ENCODE assay signal across 8 cellular contexts in genomic region chr19:38004505-38005223, GRCh38.
A peak's percentile ranks its signal among the peaks of the same experiment; 100 is the strongest.
DNase-seq lines count a peak whose midpoint lies in the region; ATAC-seq and TF ChIP-seq lines count a peak whose summit lies in the region.

No MANE protein-coding gene starts in this region.

- no peaks in the 10 kb centered on the region for H3K9me3 ChIP-seq in iPS-20b (ENCODE audit: insufficient read depth, low read depth, low read length)

- ATAC-seq in HG03280 (IDR thresholded peaks at IDR 0.05; ENCODE audit: unreplicated experiment) (peak; percentile 91), sciatic nerve (peak; percentile 98)

- H3K27ac ChIP-seq in iPS-20b (ENCODE audit: low read length), result peak overlapping the region; percentile 42

- peak; percentile 78 for TF ChIP-seq POLR2A in GM19099 (IDR thresholded peaks at IDR 0.05; ENCODE audit: extremely low read depth, insufficient read length, low read depth)

- H3K4me3 ChIP-seq in iPS-20b (ENCODE audit: low read length), result peak overlapping the region; percentile 55

- peak overlapping the region; percentile 82; the same call in 1 of the 2 replicates for H3K9ac ChIP-seq in iPS-20b (ENCODE audit: low read depth, low read length)

- intact Hi-C loops in sciatic nerve (cut with DNase I), result no loop called here

- DNase-seq in COR-L47 (lab: John Stamatoyannopoulos, UW) (peak; percentile 85), NCI-H524 (lab: John Stamatoyannopoulos, UW) (peak; percentile 87 to 98), T47D (ENCODE audit: low read depth in 1 of 2, low spot score in 1 of 2) (peak; percentile 22 to 93), sciatic nerve (ENCODE audit: low spot score) (peak; percentile 86), RPMI8226 (no peak)

- in situ Hi-C loops in T47D (cut with HindIII; ENCODE audit: low pct_unique_long_range_greater_than_20kb, low sequenced_read_pairs), result no loop called here

- no peaks in the 10 kb centered on the region for H3K36me3 ChIP-seq in iPS-20b (ENCODE audit: insufficient read depth, low read depth, low read length)

- H3K4me1 ChIP-seq in iPS-20b (ENCODE audit: insufficient read depth, low read length), result peaks cover 30% of the 10 kb centered on the region

- H3K27me3 ChIP-seq in iPS-20b (ENCODE audit: insufficient read depth, low read length), result no peaks in the 10 kb centered on the region
